ENCODE assay signal across 17 cellular contexts in genomic region chr14:36766974-36767373, GRCh38.
"Had no signal": no experiment of that assay in that cellular context is flagged by ENCODE, and none has a peak within 500 bp of the region (broad histone marks: within the 10 kb centered on the region; RNA-seq: fewer than 3 reads in every experiment).

No MANE protein-coding gene starts in this region.

- H3K4me1 ChIP-seq: psoas muscle, tibial nerve had no signal

- H3K9me3 ChIP-seq: psoas muscle, tibial nerve had no signal

- ATAC-seq: activated CD4-positive, alpha-beta T cell treated with anti-CD3 and anti-CD28 coated beads for 36 hours; effector memory CD8-positive, alpha-beta T cell; left lobe of liver; right cardiac atrium had no signal

- DNase-seq: activated CD4-positive, alpha-beta T cell treated with anti-CD3 and anti-CD28 coated beads for 36 hours; activated CD4-positive, alpha-beta T cell treated with anti-CD3 and anti-CD28 coated beads, Interleukin-2, amount 50 U/mL, for 48 hours; activated naive CD4-positive, alpha-beta T cell treated with Interleukin-2 at 50 U/mL for 16 hours; activated naive CD8-positive, alpha-beta T cell treated with anti-CD3 and anti-CD28 coated beads, Interleukin-2, amount 10 ng/mL, durations not matched to agents 7 days and 5 days; amygdala; effector memory CD8-positive, alpha-beta T cell; foreskin melanocyte; glutamatergic neuron; hippocampal formation; psoas muscle; right cardiac atrium; stimulated activated CD4-positive, alpha-beta T cell treated with anti-CD3 and anti-CD28 coated beads, Interleukin-15, amount 100 ng/mL, for 24 hours; stimulated activated CD4-positive, alpha-beta T cell treated with anti-CD3 and anti-CD28 coated beads, Interleukin-2, amount 100 ng/mL, for 48 hours; WERI-Rb-1 had no signal

- H3K4me3 ChIP-seq: psoas muscle, skin epidermis, tibial nerve had no signal

- H3K27me3 ChIP-seq: tibial nerve had no signal

- H3K27ac ChIP-seq: psoas muscle, tibial nerve, WERI-Rb-1 had no signal

- H3K36me3 ChIP-seq: tibial nerve, WERI-Rb-1 had no signal
